ENCODE assay signal across 1 cellular context in the genomic region with DNA sequence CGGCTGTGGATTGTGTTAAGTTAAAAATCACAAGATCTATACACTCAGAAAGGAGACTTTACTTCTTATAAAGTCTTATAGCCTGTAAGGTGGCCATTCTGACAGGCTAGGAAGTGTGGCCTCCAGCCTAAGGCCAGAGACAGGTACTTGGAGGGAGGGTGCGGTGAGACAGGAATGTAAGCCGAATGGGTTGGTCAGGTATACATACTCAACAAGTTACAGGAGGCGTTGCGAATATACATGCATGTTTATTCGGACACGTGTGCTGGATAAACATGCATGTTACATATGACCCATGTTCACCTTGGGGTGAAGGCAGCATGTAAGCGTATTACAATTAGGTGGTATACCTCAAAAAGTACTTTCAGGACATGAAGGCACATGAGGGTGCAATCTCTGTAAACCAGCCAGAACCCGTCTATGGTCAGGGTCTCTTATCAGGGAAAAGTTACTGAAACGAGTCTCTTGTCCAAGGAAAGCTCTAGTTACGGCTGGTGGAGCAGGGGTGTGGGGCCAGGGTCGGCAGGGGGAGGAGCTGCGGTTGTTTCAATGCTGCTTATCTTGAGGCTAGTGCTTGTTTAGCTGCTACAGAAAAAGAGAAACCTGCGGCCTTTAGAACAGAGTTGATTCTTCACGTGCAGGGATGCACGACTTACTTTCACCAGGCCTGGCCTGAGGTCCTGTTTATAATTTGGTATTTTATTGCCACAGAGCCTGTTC.
TF ChIP-seq lines count a peak whose summit lies in the region.

No MANE protein-coding gene starts in this region.

TF ChIP-seq in K562, 482 proteins besides CTCF, POLR2A, EP300 and RAD21 (continued from another document and continues in another):
- TF ChIP-seq, protein P1, sequence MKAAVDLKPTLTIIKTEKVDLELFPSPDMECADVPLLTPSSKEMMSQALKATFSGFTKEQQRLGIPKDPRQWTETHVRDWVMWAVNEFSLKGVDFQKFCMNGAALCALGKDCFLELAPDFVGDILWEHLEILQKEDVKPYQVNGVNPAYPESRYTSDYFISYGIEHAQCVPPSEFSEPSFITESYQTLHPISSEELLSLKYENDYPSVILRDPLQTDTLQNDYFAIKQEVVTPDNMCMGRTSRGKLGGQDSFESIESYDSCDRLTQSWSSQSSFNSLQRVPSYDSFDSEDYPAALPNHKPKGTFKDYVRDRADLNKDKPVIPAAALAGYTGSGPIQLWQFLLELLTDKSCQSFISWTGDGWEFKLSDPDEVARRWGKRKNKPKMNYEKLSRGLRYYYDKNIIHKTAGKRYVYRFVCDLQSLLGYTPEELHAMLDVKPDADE (conservative IDR thresholded peaks at IDR 0.05; ENCODE audit: control insufficient read depth, low read depth, low read length) = no peak
- TF ChIP-seq TAF9B (IDR thresholded peaks at IDR 0.05; ENCODE audit: partially characterized antibody) (no peak), TSC22D4 (tag; IDR thresholded peaks at IDR 0.05) (no peak), NR1H2 (CRISPR knock-in tag; IDR thresholded peaks at IDR 0.05) (no peak), ZNF589 (CRISPR knock-in tag; IDR thresholded peaks at IDR 0.05; ENCODE audit: low read depth) (no peak), NCOA1 (IDR thresholded peaks at IDR 0.05; ENCODE audit: low read depth) (peak; percentile 75), ZNF282 (CRISPR knock-in tag; IDR thresholded peaks at IDR 0.05) (no peak), ESRRB (CRISPR knock-in tag; IDR thresholded peaks at IDR 0.05; ENCODE audit: borderline replicate concordance) (no peak), HLTF (IDR thresholded peaks at IDR 0.05) (no peak), RUNX1 (IDR thresholded peaks at IDR 0.05; ENCODE audit: low read depth) (no peak), MAZ (CRISPR knock-in tag; conservative IDR thresholded peaks at IDR 0.05 in 1 of 2, IDR thresholded peaks at IDR 0.05 in 1 of 2) (peak; percentile 40 to 55; a peak in 2 of 4 replicates), MED1 (CRISPR knock-in tag; IDR thresholded peaks at IDR 0.05; ENCODE audit: borderline replicate concordance) (no peak), ILK (tag; IDR thresholded peaks at IDR 0.05; ENCODE audit: borderline replicate concordance, low read depth) (no peak), ZNF212 (CRISPR knock-in tag; IDR thresholded peaks at IDR 0.05) (no peak), ETS2 (tag; IDR thresholded peaks at IDR 0.05; ENCODE audit: borderline replicate concordance, poor library complexity, severe bottlenecking) (no peak), HINFP (tag; conservative IDR thresholded peaks at IDR 0.05; ENCODE audit: low read depth) (no peak), ATF7 (IDR thresholded peaks at IDR 0.05) (peak; percentile 50), U2AF1 (optimal IDR thresholded peaks at IDR 0.05; ENCODE audit: low read depth, low read length) (no peak), TAF7 (tag; IDR thresholded peaks at IDR 0.05) (0 out of 2 replicates have a peak, but pooled peaks have one; percentile 30), GATAD2A (IDR thresholded peaks at IDR 0.05) (0 out of 2 replicates have a peak, but pooled peaks have one; percentile 47), NFYB (IDR thresholded peaks at IDR 0.05; ENCODE audit: extremely low read depth, insufficient read length) (no peak), LEF1 (IDR thresholded peaks at IDR 0.05) (peak; percentile 96), GTF2B (IDR thresholded peaks at IDR 0.05; ENCODE audit: extremely low read depth, insufficient read length) (no peak), ARID1B (IDR thresholded peaks at IDR 0.05) (peak; percentile 88), CREB1 (IDR thresholded peaks at IDR 0.05) (no peak), CREB1 (CRISPR knock-in tag; IDR thresholded peaks at IDR 0.05) (no peak; the same call in 1 of the 2 replicates), PTRF (tag; IDR thresholded peaks at IDR 0.05) (no peak), FOXK2 (conservative IDR thresholded peaks at IDR 0.05 in 1 of 2, IDR thresholded peaks at IDR 0.05 in 1 of 2; ENCODE audit: low read depth in 2 of 2) (peak; percentile 80 to 83; a peak in 3 of 4 replicates), ZNF431 (CRISPR knock-in tag; IDR thresholded peaks at IDR 0.05) (no peak), HNRNPUL1 (IDR thresholded peaks at IDR 0.05; ENCODE audit: low read length) (no peak), RB1 (IDR thresholded peaks at IDR 0.05; ENCODE audit: low read depth) (no peak; the same call in 1 of the 2 replicates), MCM5 (IDR thresholded peaks at IDR 0.05; ENCODE audit: low read depth) (no peak), POLR2B (IDR thresholded peaks at IDR 0.05; ENCODE audit: low read depth, partially characterized antibody) (peak; percentile 21), MAFF (IDR thresholded peaks at IDR 0.05; ENCODE audit: low read length) (no peak), ZNF76 (CRISPR knock-in tag; IDR thresholded peaks at IDR 0.05; ENCODE audit: borderline replicate concordance) (no peak), DEAF1 (CRISPR knock-in tag; IDR thresholded peaks at IDR 0.05) (no peak), ZNF707 (CRISPR knock-in tag; conservative IDR thresholded peaks at IDR 0.05) (no peak), MTA1 (IDR thresholded peaks at IDR 0.05; ENCODE audit: borderline replicate concordance) (peak; percentile 93), HMBOX1 (IDR thresholded peaks at IDR 0.05) (peak; percentile 100), E2F3 (CRISPR knock-in tag; IDR thresholded peaks at IDR 0.05) (no peak)
- TF ChIP-seq, protein P2, sequence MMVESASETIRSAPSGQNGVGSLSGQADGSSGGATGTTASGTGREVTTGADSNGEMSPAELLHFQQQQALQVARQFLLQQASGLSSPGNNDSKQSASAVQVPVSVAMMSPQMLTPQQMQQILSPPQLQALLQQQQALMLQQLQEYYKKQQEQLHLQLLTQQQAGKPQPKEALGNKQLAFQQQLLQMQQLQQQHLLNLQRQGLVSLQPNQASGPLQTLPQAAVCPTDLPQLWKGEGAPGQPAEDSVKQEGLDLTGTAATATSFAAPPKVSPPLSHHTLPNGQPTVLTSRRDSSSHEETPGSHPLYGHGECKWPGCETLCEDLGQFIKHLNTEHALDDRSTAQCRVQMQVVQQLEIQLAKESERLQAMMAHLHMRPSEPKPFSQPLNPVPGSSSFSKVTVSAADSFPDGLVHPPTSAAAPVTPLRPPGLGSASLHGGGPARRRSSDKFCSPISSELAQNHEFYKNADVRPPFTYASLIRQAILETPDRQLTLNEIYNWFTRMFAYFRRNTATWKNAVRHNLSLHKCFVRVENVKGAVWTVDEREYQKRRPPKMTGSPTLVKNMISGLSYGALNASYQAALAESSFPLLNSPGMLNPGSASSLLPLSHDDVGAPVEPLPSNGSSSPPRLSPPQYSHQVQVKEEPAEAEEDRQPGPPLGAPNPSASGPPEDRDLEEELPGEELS (CRISPR knock-in tag; IDR thresholded peaks at IDR 0.05; ENCODE audit: borderline replicate concordance) = no peak
- TF ChIP-seq, protein P3, sequence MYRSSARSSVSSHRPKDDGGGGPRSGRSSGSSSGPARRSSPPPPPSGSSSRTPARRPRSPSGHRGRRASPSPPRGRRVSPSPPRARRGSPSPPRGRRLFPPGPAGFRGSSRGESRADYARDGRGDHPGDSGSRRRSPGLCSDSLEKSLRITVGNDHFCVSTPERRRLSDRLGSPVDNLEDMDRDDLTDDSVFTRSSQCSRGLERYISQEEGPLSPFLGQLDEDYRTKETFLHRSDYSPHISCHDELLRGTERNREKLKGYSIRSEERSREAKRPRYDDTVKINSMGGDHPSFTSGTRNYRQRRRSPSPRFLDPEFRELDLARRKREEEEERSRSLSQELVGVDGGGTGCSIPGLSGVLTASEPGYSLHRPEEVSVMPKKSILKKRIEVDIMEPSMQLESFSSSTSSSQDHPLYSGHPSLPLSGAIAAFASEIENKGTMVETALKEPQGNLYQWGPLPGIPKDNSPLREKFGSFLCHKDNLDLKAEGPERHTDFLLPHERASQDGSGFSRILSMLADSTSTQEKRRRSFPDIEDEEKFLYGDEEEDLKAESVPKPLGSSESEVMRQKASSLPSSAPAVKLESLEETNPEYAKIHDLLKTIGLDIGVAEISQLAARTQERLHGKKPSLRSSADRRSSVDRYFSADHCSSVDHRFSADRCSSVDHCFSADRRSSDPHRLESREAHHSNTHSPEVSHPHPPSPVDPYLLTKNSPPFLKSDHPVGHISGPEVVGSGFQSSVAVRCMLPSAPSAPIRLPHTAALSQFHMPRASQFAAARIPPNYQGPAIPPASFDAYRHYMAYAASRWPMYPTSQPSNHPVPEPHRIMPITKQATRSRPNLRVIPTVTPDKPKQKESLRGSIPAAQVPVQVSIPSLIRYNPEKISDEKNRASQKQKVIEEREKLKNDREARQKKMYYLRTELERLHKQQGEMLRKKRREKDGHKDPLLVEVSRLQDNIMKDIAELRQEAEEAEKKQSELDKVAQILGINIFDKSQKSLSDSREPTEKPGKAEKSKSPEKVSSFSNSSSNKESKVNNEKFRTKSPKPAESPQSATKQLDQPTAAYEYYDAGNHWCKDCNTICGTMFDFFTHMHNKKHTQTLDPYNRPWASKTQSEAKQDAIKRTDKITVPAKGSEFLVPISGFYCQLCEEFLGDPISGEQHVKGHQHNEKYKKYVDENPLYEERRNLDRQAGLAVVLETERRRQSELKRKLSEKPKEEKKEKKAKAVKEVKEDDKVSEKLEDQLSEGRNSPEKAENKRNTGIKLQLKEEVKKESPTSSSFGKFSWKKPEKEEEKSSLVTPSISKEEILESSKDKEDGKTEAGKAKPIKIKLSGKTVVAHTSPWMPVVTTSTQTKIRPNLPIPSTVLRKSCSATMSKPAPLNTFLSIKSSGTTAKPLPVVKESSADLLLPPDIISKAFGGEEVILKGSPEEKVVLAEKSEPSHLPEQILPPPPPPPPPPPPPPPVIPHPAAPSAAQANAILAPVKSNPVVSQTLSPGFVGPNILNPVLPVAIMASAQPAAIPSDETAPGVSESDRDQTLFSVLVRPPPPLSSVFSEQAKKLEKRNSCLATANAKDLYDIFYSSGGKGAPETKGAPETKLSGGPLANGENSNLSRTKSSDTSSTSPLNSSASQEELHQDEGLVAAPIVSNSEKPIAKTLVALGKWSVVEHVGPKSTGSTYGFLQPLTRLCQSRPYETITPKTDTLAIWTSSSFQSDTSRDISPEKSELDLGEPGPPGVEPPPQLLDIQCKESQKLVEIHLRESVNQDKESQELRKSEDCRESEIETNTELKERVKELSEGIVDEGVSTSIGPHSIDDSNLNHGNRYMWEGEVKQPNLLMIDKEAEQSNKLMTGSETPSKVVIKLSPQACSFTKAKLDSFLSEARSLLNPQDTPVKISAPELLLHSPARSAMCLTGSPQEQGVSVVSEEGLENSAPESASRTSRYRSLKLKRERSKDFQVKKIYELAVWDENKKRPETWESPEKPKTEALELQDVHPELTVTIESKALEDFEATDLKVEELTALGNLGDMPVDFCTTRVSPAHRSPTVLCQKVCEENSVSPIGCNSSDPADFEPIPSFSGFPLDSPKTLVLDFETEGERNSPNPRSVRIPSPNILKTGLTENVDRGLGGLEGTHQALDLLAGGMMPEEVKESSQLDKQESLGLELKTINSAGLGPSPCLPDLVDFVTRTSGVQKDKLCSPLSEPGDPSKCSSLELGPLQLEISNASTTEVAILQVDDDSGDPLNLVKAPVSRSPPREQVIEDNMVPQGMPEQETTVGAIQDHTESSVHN (IDR thresholded peaks at IDR 0.05; ENCODE audit: borderline replicate concordance in 1 of 2, low read depth in 1 of 2) = peak in 1 of 2 experiments; percentile 39; a peak in 1 of 4 replicates
- TF ChIP-seq, protein P4, sequence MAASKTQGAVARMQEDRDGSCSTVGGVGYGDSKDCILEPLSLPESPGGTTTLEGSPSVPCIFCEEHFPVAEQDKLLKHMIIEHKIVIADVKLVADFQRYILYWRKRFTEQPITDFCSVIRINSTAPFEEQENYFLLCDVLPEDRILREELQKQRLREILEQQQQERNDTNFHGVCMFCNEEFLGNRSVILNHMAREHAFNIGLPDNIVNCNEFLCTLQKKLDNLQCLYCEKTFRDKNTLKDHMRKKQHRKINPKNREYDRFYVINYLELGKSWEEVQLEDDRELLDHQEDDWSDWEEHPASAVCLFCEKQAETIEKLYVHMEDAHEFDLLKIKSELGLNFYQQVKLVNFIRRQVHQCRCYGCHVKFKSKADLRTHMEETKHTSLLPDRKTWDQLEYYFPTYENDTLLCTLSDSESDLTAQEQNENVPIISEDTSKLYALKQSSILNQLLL (CRISPR knock-in tag; IDR thresholded peaks at IDR 0.05; ENCODE audit: borderline replicate concordance) = no peak
